Comparison of ENCODE assay signal across 2 cellular contexts in the genomic region with DNA sequence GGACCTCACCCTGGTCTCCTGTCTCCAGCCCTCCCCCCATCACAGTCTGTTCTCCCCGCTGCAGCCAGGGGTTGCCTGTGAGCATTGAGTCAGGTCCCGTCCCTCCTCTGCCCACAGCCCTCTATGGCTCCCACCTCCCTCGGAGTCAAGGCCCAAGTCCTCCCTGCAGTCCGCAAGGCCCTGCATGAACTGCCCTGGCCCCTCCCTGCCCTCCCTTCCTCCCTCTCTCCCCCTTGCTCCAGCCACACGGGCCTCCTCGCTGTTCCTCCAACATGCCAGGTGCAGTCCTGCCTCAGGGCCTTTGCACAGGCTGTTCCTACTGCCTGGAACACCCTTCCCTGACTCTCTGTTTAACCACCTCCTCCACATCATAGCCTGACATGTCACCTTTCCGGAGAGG.
TF ChIP-seq lines count a peak whose summit lies in the region.

No MANE protein-coding gene starts in this region.

TF ChIP-seq in H1, 55 proteins besides CTCF, POLR2A, EP300 and RAD21:
- TF ChIP-seq KDM1A (IDR thresholded peaks at IDR 0.05; ENCODE audit: borderline replicate concordance, low read length) (peak; percentile 65; the same call in 1 of the 2 replicates), KDM4A (IDR thresholded peaks at IDR 0.05; ENCODE audit: low read depth, low read length, severe bottlenecking) (no peak)
TF ChIP-seq in H1: peak in this region for 1.

TF ChIP-seq in GM23338, 12 proteins besides CTCF, POLR2A, EP300 and RAD21:
- TF ChIP-seq, protein P1, sequence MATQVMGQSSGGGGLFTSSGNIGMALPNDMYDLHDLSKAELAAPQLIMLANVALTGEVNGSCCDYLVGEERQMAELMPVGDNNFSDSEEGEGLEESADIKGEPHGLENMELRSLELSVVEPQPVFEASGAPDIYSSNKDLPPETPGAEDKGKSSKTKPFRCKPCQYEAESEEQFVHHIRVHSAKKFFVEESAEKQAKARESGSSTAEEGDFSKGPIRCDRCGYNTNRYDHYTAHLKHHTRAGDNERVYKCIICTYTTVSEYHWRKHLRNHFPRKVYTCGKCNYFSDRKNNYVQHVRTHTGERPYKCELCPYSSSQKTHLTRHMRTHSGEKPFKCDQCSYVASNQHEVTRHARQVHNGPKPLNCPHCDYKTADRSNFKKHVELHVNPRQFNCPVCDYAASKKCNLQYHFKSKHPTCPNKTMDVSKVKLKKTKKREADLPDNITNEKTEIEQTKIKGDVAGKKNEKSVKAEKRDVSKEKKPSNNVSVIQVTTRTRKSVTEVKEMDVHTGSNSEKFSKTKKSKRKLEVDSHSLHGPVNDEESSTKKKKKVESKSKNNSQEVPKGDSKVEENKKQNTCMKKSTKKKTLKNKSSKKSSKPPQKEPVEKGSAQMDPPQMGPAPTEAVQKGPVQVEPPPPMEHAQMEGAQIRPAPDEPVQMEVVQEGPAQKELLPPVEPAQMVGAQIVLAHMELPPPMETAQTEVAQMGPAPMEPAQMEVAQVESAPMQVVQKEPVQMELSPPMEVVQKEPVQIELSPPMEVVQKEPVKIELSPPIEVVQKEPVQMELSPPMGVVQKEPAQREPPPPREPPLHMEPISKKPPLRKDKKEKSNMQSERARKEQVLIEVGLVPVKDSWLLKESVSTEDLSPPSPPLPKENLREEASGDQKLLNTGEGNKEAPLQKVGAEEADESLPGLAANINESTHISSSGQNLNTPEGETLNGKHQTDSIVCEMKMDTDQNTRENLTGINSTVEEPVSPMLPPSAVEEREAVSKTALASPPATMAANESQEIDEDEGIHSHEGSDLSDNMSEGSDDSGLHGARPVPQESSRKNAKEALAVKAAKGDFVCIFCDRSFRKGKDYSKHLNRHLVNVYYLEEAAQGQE (IDR thresholded peaks at IDR 0.05; ENCODE audit: unreplicated experiment) = no peak
- TF ChIP-seq STAT1 (IDR thresholded peaks at IDR 0.05; ENCODE audit: unreplicated experiment) (no peak), JUNB (IDR thresholded peaks at IDR 0.05; ENCODE audit: unreplicated experiment) (no peak), CREB1 (CRISPR knock-in tag; IDR thresholded peaks at IDR 0.05; ENCODE audit: low read depth) (no peak), EZH2 (IDR thresholded peaks at IDR 0.05; ENCODE audit: low read depth, unreplicated experiment) (no peak), ZNF331 (CRISPR knock-in tag; IDR thresholded peaks at IDR 0.05; ENCODE audit: low read depth) (no peak), EZH2phosphoT487 (IDR thresholded peaks at IDR 0.05; ENCODE audit: unreplicated experiment) (no peak), POLR2AphosphoS5 (IDR thresholded peaks at IDR 0.05; ENCODE audit: low read depth) (no peak), NANOG (IDR thresholded peaks at IDR 0.05; ENCODE audit: borderline replicate concordance) (no peak)
- TF ChIP-seq, protein P2, sequence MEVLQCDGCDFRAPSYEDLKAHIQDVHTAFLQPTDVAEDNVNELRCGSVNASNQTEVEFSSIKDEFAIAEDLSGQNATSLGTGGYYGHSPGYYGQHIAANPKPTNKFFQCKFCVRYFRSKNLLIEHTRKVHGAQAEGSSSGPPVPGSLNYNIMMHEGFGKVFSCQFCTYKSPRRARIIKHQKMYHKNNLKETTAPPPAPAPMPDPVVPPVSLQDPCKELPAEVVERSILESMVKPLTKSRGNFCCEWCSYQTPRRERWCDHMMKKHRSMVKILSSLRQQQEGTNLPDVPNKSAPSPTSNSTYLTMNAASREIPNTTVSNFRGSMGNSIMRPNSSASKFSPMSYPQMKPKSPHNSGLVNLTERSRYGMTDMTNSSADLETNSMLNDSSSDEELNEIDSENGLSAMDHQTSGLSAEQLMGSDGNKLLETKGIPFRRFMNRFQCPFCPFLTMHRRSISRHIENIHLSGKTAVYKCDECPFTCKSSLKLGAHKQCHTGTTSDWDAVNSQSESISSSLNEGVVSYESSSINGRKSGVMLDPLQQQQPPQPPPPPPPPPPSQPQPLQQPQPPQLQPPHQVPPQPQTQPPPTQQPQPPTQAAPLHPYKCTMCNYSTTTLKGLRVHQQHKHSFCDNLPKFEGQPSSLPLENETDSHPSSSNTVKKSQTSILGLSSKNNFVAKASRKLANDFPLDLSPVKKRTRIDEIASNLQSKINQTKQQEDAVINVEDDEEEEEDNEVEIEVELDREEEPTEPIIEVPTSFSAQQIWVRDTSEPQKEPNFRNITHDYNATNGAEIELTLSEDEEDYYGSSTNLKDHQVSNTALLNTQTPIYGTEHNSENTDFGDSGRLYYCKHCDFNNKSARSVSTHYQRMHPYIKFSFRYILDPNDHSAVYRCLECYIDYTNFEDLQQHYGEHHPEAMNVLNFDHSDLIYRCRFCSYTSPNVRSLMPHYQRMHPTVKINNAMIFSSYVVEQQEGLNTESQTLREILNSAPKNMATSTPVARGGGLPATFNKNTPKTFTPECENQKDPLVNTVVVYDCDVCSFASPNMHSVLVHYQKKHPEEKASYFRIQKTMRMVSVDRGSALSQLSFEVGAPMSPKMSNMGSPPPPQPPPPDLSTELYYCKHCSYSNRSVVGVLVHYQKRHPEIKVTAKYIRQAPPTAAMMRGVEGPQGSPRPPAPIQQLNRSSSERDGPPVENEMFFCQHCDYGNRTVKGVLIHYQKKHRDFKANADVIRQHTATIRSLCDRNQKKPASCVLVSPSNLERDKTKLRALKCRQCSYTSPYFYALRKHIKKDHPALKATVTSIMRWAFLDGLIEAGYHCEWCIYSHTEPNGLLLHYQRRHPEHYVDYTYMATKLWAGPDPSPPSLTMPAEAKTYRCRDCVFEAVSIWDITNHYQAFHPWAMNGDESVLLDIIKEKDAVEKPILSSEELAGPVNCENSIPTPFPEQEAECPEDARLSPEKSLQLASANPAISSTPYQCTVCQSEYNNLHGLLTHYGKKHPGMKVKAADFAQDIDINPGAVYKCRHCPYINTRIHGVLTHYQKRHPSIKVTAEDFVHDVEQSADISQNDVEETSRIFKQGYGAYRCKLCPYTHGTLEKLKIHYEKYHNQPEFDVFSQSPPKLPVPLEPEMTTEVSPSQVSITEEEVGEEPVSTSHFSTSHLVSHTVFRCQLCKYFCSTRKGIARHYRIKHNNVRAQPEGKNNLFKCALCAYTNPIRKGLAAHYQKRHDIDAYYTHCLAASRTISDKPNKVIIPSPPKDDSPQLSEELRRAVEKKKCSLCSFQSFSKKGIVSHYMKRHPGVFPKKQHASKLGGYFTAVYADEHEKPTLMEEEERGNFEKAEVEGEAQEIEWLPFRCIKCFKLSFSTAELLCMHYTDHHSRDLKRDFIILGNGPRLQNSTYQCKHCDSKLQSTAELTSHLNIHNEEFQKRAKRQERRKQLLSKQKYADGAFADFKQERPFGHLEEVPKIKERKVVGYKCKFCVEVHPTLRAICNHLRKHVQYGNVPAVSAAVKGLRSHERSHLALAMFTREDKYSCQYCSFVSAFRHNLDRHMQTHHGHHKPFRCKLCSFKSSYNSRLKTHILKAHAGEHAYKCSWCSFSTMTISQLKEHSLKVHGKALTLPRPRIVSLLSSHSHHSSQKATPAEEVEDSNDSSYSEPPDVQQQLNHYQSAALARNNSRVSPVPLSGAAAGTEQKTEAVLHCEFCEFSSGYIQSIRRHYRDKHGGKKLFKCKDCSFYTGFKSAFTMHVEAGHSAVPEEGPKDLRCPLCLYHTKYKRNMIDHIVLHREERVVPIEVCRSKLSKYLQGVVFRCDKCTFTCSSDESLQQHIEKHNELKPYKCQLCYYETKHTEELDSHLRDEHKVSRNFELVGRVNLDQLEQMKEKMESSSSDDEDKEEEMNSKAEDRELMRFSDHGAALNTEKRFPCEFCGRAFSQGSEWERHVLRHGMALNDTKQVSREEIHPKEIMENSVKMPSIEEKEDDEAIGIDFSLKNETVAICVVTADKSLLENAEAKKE (CRISPR knock-in tag; IDR thresholded peaks at IDR 0.05) = no peak
